Comparison of ENCODE assay signal across 1 cellular context in the genomic region with DNA sequence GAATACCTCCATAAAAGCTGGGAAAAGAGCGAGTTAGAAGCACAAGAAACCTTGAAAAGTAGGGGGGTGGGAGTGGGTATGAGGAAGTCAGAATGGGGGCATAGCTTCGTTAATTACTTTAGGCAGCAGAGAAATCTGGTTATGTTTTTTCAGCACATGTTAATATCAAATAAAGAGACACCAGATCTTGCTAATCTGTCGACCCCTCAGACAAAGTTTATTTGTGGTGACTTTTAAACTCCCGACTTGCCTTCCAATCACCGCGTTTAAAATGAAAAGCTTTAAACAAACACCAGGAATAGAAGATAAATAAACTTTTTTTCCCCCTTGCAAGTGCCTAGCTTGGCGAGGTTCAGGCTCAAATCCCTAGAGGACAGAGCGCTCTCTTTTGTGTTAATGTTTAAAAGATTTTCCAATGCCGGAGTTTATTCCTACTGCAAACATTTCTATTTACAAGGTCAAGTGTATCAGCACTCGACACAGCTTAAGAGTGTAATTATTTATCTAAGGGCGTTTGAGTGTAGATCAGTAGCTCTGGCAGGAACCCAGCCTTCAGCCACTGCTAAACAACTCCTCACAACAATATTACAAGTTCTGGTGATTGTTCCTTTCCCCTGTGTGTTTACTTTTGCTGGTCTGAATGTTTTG.
TF ChIP-seq lines count a peak whose summit lies in the region.

No MANE protein-coding gene starts in this region.

TF ChIP-seq in HepG2, 621 proteins besides CTCF, POLR2A, EP300 and RAD21 (continued from another document and continues in another):
- TF ChIP-seq, protein P1, sequence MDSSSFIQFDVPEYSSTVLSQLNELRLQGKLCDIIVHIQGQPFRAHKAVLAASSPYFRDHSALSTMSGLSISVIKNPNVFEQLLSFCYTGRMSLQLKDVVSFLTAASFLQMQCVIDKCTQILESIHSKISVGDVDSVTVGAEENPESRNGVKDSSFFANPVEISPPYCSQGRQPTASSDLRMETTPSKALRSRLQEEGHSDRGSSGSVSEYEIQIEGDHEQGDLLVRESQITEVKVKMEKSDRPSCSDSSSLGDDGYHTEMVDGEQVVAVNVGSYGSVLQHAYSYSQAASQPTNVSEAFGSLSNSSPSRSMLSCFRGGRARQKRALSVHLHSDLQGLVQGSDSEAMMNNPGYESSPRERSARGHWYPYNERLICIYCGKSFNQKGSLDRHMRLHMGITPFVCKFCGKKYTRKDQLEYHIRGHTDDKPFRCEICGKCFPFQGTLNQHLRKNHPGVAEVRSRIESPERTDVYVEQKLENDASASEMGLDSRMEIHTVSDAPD (CRISPR knock-in tag; IDR thresholded peaks at IDR 0.05), result no peak
- TF ChIP-seq SRSF9 (IDR thresholded peaks at IDR 0.05; ENCODE audit: borderline replicate concordance, insufficient read depth, low read depth, low read length, poor library complexity, severe bottlenecking) (no peak), NFATC3 (CRISPR knock-in tag; IDR thresholded peaks at IDR 0.05) (no peak), NFKBIZ (CRISPR knock-in tag; IDR thresholded peaks at IDR 0.05) (no peak), ZFP82 (CRISPR knock-in tag; IDR thresholded peaks at IDR 0.05; ENCODE audit: borderline replicate concordance) (no peak), SOX6 (IDR thresholded peaks at IDR 0.05) (no peak), SOX6 (CRISPR knock-in tag; IDR thresholded peaks at IDR 0.05) (peak; percentile 64), RAD51 (IDR thresholded peaks at IDR 0.05; ENCODE audit: borderline replicate concordance) (no peak), ARNT2 (CRISPR knock-in tag; IDR thresholded peaks at IDR 0.05; ENCODE audit: low read depth) (no peak), TCF7 (IDR thresholded peaks at IDR 0.05; ENCODE audit: low read depth) (peak; percentile 58), ATM (IDR thresholded peaks at IDR 0.05; ENCODE audit: borderline replicate concordance) (no peak), TEAD2 (CRISPR knock-in tag; IDR thresholded peaks at IDR 0.05) (no peak), CHD4 (IDR thresholded peaks at IDR 0.05; ENCODE audit: borderline replicate concordance, low read length) (no peak), ZNF616 (CRISPR knock-in tag; IDR thresholded peaks at IDR 0.05; ENCODE audit: low read depth) (no peak), ZNF552 (CRISPR knock-in tag; IDR thresholded peaks at IDR 0.05; ENCODE audit: borderline replicate concordance) (no peak), ZBTB38 (CRISPR knock-in tag; IDR thresholded peaks at IDR 0.05) (no peak), MLLT10 (CRISPR knock-in tag; IDR thresholded peaks at IDR 0.05) (no peak), FOXA3 (CRISPR knock-in tag; IDR thresholded peaks at IDR 0.05) (peak; percentile 74), ZNF678 (CRISPR knock-in tag; IDR thresholded peaks at IDR 0.05) (no peak), NFE2 (CRISPR knock-in tag; IDR thresholded peaks at IDR 0.05) (no peak), ZMYM3 (CRISPR knock-in tag; IDR thresholded peaks at IDR 0.05) (no peak), FOXJ3 (CRISPR knock-in tag; IDR thresholded peaks at IDR 0.05; ENCODE audit: borderline replicate concordance) (peak; percentile 44; the same call in 1 of the 2 replicates), BRD4 (CRISPR knock-in tag; IDR thresholded peaks at IDR 0.05) (no peak), FOXM1 (CRISPR knock-in tag; IDR thresholded peaks at IDR 0.05) (no peak)
- TF ChIP-seq, protein P2, sequence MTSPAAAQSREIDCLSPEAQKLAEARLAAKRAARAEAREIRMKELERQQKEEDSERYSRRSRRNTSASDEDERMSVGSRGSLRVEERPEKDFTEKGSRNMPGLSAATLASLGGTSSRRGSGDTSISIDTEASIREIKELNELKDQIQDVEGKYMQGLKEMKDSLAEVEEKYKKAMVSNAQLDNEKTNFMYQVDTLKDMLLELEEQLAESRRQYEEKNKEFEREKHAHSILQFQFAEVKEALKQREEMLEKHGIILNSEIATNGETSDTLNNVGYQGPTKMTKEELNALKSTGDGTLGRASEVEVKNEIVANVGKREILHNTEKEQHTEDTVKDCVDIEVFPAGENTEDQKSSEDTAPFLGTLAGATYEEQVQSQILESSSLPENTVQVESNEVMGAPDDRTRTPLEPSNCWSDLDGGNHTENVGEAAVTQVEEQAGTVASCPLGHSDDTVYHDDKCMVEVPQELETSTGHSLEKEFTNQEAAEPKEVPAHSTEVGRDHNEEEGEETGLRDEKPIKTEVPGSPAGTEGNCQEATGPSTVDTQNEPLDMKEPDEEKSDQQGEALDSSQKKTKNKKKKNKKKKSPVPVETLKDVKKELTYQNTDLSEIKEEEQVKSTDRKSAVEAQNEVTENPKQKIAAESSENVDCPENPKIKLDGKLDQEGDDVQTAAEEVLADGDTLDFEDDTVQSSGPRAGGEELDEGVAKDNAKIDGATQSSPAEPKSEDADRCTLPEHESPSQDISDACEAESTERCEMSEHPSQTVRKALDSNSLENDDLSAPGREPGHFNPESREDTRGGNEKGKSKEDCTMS (CRISPR knock-in tag; conservative IDR thresholded peaks at IDR 0.05), result no peak
- TF ChIP-seq, protein P3, sequence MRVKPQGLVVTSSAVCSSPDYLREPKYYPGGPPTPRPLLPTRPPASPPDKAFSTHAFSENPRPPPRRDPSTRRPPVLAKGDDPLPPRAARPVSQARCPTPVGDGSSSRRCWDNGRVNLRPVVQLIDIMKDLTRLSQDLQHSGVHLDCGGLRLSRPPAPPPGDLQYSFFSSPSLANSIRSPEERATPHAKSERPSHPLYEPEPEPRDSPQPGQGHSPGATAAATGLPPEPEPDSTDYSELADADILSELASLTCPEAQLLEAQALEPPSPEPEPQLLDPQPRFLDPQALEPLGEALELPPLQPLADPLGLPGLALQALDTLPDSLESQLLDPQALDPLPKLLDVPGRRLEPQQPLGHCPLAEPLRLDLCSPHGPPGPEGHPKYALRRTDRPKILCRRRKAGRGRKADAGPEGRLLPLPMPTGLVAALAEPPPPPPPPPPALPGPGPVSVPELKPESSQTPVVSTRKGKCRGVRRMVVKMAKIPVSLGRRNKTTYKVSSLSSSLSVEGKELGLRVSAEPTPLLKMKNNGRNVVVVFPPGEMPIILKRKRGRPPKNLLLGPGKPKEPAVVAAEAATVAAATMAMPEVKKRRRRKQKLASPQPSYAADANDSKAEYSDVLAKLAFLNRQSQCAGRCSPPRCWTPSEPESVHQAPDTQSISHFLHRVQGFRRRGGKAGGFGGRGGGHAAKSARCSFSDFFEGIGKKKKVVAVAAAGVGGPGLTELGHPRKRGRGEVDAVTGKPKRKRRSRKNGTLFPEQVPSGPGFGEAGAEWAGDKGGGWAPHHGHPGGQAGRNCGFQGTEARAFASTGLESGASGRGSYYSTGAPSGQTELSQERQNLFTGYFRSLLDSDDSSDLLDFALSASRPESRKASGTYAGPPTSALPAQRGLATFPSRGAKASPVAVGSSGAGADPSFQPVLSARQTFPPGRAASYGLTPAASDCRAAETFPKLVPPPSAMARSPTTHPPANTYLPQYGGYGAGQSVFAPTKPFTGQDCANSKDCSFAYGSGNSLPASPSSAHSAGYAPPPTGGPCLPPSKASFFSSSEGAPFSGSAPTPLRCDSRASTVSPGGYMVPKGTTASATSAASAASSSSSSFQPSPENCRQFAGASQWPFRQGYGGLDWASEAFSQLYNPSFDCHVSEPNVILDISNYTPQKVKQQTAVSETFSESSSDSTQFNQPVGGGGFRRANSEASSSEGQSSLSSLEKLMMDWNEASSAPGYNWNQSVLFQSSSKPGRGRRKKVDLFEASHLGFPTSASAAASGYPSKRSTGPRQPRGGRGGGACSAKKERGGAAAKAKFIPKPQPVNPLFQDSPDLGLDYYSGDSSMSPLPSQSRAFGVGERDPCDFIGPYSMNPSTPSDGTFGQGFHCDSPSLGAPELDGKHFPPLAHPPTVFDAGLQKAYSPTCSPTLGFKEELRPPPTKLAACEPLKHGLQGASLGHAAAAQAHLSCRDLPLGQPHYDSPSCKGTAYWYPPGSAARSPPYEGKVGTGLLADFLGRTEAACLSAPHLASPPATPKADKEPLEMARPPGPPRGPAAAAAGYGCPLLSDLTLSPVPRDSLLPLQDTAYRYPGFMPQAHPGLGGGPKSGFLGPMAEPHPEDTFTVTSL (CRISPR knock-in tag; IDR thresholded peaks at IDR 0.05; ENCODE audit: borderline replicate concordance), result peak; percentile 22; the same call in 1 of the 2 replicates
- TF ChIP-seq, protein P4, sequence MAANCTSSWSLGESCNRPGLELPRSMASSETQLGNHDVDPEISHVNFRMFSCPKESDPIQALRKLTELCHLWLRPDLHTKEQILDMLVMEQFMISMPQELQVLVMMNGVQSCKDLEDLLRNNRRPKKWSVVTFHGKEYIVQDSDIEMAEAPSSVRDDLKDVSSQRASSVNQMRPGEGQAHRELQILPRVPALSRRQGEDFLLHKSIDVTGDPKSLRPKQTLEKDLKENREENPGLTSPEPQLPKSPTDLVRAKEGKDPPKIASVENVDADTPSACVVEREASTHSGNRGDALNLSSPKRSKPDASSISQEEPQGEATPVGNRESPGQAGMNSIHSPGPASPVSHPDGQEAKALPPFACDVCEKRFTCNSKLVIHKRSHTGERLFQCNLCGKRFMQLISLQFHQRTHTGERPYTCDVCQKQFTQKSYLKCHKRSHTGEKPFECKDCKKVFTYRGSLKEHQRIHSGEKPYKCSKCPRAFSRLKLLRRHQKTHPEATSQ (CRISPR knock-in tag; IDR thresholded peaks at IDR 0.05; ENCODE audit: borderline replicate concordance), result no peak
- TF ChIP-seq, protein P5, sequence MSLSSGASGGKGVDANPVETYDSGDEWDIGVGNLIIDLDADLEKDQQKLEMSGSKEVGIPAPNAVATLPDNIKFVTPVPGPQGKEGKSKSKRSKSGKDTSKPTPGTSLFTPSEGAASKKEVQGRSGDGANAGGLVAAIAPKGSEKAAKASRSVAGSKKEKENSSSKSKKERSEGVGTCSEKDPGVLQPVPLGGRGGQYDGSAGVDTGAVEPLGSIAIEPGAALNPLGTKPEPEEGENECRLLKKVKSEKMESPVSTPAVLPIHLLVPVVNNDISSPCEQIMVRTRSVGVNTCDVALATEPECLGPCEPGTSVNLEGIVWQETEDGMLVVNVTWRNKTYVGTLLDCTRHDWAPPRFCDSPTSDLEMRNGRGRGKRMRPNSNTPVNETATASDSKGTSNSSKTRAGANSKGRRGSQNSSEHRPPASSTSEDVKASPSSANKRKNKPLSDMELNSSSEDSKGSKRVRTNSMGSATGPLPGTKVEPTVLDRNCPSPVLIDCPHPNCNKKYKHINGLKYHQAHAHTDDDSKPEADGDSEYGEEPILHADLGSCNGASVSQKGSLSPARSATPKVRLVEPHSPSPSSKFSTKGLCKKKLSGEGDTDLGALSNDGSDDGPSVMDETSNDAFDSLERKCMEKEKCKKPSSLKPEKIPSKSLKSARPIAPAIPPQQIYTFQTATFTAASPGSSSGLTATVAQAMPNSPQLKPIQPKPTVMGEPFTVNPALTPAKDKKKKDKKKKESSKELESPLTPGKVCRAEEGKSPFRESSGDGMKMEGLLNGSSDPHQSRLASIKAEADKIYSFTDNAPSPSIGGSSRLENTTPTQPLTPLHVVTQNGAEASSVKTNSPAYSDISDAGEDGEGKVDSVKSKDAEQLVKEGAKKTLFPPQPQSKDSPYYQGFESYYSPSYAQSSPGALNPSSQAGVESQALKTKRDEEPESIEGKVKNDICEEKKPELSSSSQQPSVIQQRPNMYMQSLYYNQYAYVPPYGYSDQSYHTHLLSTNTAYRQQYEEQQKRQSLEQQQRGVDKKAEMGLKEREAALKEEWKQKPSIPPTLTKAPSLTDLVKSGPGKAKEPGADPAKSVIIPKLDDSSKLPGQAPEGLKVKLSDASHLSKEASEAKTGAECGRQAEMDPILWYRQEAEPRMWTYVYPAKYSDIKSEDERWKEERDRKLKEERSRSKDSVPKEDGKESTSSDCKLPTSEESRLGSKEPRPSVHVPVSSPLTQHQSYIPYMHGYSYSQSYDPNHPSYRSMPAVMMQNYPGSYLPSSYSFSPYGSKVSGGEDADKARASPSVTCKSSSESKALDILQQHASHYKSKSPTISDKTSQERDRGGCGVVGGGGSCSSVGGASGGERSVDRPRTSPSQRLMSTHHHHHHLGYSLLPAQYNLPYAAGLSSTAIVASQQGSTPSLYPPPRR (CRISPR knock-in tag; IDR thresholded peaks at IDR 0.05; ENCODE audit: borderline replicate concordance), result peak; percentile 88; the same call in 1 of the 2 replicates
- TF ChIP-seq, protein P6, sequence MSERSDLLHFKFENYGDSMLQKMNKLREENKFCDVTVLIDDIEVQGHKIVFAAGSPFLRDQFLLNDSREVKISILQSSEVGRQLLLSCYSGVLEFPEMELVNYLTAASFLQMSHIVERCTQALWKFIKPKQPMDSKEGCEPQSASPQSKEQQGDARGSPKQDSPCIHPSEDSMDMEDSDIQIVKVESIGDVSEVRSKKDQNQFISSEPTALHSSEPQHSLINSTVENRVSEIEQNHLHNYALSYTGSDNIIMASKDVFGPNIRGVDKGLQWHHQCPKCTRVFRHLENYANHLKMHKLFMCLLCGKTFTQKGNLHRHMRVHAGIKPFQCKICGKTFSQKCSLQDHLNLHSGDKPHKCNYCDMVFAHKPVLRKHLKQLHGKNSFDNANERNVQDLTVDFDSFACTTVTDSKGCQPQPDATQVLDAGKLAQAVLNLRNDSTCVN (CRISPR knock-in tag; IDR thresholded peaks at IDR 0.05; ENCODE audit: borderline replicate concordance), result no peak
- TF ChIP-seq, protein P7, sequence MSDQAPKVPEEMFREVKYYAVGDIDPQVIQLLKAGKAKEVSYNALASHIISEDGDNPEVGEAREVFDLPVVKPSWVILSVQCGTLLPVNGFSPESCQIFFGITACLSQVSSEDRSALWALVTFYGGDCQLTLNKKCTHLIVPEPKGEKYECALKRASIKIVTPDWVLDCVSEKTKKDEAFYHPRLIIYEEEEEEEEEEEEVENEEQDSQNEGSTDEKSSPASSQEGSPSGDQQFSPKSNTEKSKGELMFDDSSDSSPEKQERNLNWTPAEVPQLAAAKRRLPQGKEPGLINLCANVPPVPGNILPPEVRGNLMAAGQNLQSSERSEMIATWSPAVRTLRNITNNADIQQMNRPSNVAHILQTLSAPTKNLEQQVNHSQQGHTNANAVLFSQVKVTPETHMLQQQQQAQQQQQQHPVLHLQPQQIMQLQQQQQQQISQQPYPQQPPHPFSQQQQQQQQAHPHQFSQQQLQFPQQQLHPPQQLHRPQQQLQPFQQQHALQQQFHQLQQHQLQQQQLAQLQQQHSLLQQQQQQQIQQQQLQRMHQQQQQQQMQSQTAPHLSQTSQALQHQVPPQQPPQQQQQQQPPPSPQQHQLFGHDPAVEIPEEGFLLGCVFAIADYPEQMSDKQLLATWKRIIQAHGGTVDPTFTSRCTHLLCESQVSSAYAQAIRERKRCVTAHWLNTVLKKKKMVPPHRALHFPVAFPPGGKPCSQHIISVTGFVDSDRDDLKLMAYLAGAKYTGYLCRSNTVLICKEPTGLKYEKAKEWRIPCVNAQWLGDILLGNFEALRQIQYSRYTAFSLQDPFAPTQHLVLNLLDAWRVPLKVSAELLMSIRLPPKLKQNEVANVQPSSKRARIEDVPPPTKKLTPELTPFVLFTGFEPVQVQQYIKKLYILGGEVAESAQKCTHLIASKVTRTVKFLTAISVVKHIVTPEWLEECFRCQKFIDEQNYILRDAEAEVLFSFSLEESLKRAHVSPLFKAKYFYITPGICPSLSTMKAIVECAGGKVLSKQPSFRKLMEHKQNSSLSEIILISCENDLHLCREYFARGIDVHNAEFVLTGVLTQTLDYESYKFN (CRISPR knock-in tag; conservative IDR thresholded peaks at IDR 0.05), result no peak; the same call in 1 of the 2 replicates
